In genomic region chr1:46612937-46613660, GRCh38 we compare ENCODE assay signal across 11 cellular contexts. TPM values are rescaled to one million over a fixed set of nuclear protein-coding genes. Genes with fewer than 3 reads are reported as not detected.
DNase-seq lines count a peak whose midpoint lies in the region; FAIRE-seq and TF ChIP-seq lines count a peak whose summit lies in the region.
"Had no signal": no experiment of that assay in that cellular context is flagged by ENCODE, and none has a peak within 500 bp of the region (broad histone marks: within the 10 kb centered on the region; RNA-seq: fewer than 3 reads in every experiment).

No MANE protein-coding gene starts in this region.

- peak overlapping the region; percentile 88 for H4K91ac ChIP-seq in H1 (replicated peaks; ENCODE audit: insufficient read length, low read length)

- H2BK12ac ChIP-seq in H1 (ENCODE audit: low read depth, low read length), result peak overlapping the region; percentile 77; the same call in 1 of the 2 replicates

- no peaks in the 10 kb centered on the region for H3K9me3 ChIP-seq in H1 (ENCODE audit: insufficient read depth in 2 of 2, low read depth in 1 of 2, low read length in 1 of 2)
- no peaks in the 10 kb centered on the region for H3K9me3 ChIP-seq in muscle layer of duodenum (ENCODE audit: control insufficient read depth in 1 of 2, low read length in 2 of 2)
- H3K9me3 ChIP-seq in testis, result no peaks in the 10 kb centered on the region

- H3K4ac ChIP-seq in H1 (replicated peaks; ENCODE audit: insufficient read length, low read depth, low read length), result peak overlapping the region; percentile 63

- peaks cover 7% of the 10 kb centered on the region; the same call in 1 of the 2 replicates for H3K23me2 ChIP-seq in H1 (ENCODE audit: low read depth, low read length)

- no peak overlapping the region for H4K8ac ChIP-seq in H1 (ENCODE audit: extremely low read depth, insufficient read depth, low read length)

- CTCF ChIA-PET in H1 (lab: Charles Lee; ENCODE audit: partially characterized antibody), result interaction anchor here (0.6 to 14.2 kb wide), 9 partner anchors 9 to 171 kb away, joined by 3 to 126 read pairs (median 4); partner anchors contain the start of gene MKNK1

- H2AK5ac ChIP-seq in H1 (ENCODE audit: low read depth, low read length), result peak overlapping the region; percentile 19; the same call in 1 of the 2 replicates

- peak overlapping the region; percentile 90; the same call in 1 of the 2 replicates for H2BK5ac ChIP-seq in H1 (ENCODE audit: low read depth, low read length)

- no peak for FAIRE-seq in H1 (lab: Jason Lieb, UNC)

- peak overlapping the region in 1 of 4 experiments; percentile 41; a peak in 2 of 8 replicates for H3K4me3 ChIP-seq in H1 (ENCODE audit: extremely low read depth in 1 of 4, insufficient read depth in 2 of 4, low read depth in 3 of 4, low read length in 4 of 4)
- H3K4me3 ChIP-seq in muscle layer of duodenum (ENCODE audit: low read depth in 1 of 2, low read length in 2 of 2), result peak overlapping the region; percentile 9 to 81
- H3K4me3 ChIP-seq in testis, result peak overlapping the region; percentile 18 to 20

- H3K4me1 ChIP-seq in H1 (replicated peaks in 1 of 4; ENCODE audit: control insufficient read depth in 3 of 4, insufficient read depth in 4 of 4, low read length in 3 of 4) (peaks cover 11 to 35% (median 24%) of the 10 kb centered on the region in 4 experiments), muscle layer of duodenum (ENCODE audit: control insufficient read depth in 1 of 2, insufficient read depth in 2 of 2, low read length in 2 of 2) (peaks cover 23 to 53% of the 10 kb centered on the region in 2 donors), testis (peaks cover 28% of the 10 kb centered on the region)

- no peak overlapping the region for H3K23ac ChIP-seq in H1 (ENCODE audit: insufficient read length)

- H3K56ac ChIP-seq in H1 (replicated peaks; ENCODE audit: insufficient read length, low read depth, low read length), result peak overlapping the region; percentile 28

- peak overlapping the region; percentile 19 to 44; a peak in 3 of 4 replicates for H3K4me2 ChIP-seq in H1 (ENCODE audit: insufficient read depth in 1 of 2, low read depth in 2 of 2, low read length in 2 of 2)

- intact Hi-C loops in testis (cut with DNase I; ENCODE audit: low total_unique reads), result no loop called here

- H3K18ac ChIP-seq in H1 (ENCODE audit: extremely low read depth, low read length), result peak overlapping the region; percentile 94

- no peaks in the 10 kb centered on the region for H4K20me1 ChIP-seq in H1 (replicated peaks in 1 of 2; ENCODE audit: control insufficient read depth in 1 of 2, insufficient read depth in 2 of 2, low read length in 2 of 2)

- peak overlapping the region in 1 of 4 experiments; percentile 13; a peak in 2 of 7 replicates for H3K9ac ChIP-seq in H1 (replicated peaks in 1 of 4; ENCODE audit: extremely low read depth in 1 of 4, low read depth in 3 of 4, low read length in 3 of 4)

- TF ChIP-seq POLR2A in H1 (IDR thresholded peaks at IDR 0.05; ENCODE audit: control extremely low read depth in 1 of 2, low read depth in 2 of 2, low read length in 2 of 2), result no peak
- no peak for TF ChIP-seq POLR2A in testis (IDR thresholded peaks at IDR 0.05)

- TF ChIP-seq RAD21 in H1 (IDR thresholded peaks at IDR 0.05 in 1 of 2, conservative IDR thresholded peaks at IDR 0.05 in 1 of 2; ENCODE audit: low read depth in 2 of 2, low read length in 2 of 2), result no peak

- H2AFZ ChIP-seq in H1 (ENCODE audit: low read length), result 0 out of 2 replicates have a peak overlapping the region, but pooled peaks have one; percentile 26

- TF ChIP-seq CTCF in H1 (IDR thresholded peaks at IDR 0.05; ENCODE audit: control extremely low read depth in 1 of 3, insufficient read depth in 1 of 3, low read depth in 1 of 3, low read length in 3 of 3) (no peak), testis (IDR thresholded peaks at IDR 0.05) (no peak)

- no peaks in the 10 kb centered on the region for H3K79me2 ChIP-seq in H1 (ENCODE audit: control insufficient read depth in 1 of 2, insufficient read depth in 2 of 2, low read length in 2 of 2)

- H3K79me1 ChIP-seq in H1 (ENCODE audit: low read depth, low read length), result no peaks in the 10 kb centered on the region

- 89% methylated on average over 37 of the region's 38 CpGs; no CpG with 5 or more reads in 1 of the 2 experiments for WGBS in H1 (ENCODE audit: extremely low coverage in 1 of 2, insufficient coverage in 1 of 2, insufficient read length in 1 of 2, insufficient replicate concordance in 2 of 2, low coverage in 1 of 2, low lambda C conversion rate in 2 of 2, missing lambda C conversion rate in 1 of 2), 2 experiments
- WGBS in testis, 2 donors, result 37 to 42% methylated on average over 18 to 20 of the region's 38 CpGs

- peak overlapping the region; percentile 43; the same call in 1 of the 2 replicates for H2BK20ac ChIP-seq in H1 (ENCODE audit: low read length)

- no peak for TF ChIP-seq EP300 in H1 (IDR thresholded peaks at IDR 0.05; ENCODE audit: borderline replicate concordance in 1 of 2, low read depth in 2 of 2, low read length in 2 of 2)

- H2BK120ac ChIP-seq in H1 (replicated peaks; ENCODE audit: low read depth, low read length), result peak overlapping the region; percentile 65

- H3K27ac ChIP-seq in H1 (ENCODE audit: low read depth, low read length) (peak overlapping the region; percentile 59; the same call in 1 of the 2 replicates), muscle layer of duodenum (ENCODE audit: low read length) (no peak overlapping the region), testis (peak overlapping the region; percentile 46 to 71)
- H3K27ac ChIP-seq: 22Rv1, brain microvascular endothelial cell had no signal

- peak overlapping the region; percentile 84; the same call in 1 of the 2 replicates for H2BK15ac ChIP-seq in H1 (ENCODE audit: low read length)

- no peaks in the 10 kb centered on the region; a peak in 1 of 8 replicates for H3K36me3 ChIP-seq in H1 (ENCODE audit: control insufficient read depth in 2 of 4, insufficient read depth in 4 of 4, low read length in 3 of 4)
- H3K36me3 ChIP-seq in muscle layer of duodenum (ENCODE audit: control insufficient read depth in 1 of 2, insufficient read depth in 2 of 2, low read length in 2 of 2), result peaks cover 19 to 25% of the 10 kb centered on the region in 2 donors
- H3K36me3 ChIP-seq in testis (ENCODE audit: low read depth, missing control alignments), result no peaks in the 10 kb centered on the region

- DNase-seq in NCI-H82 (lab: John Stamatoyannopoulos, UW) (peak; percentile 42), NCI-H82 treated with DMSO at 0.1 percent for 48 hours (lab: John Stamatoyannopoulos, UW; ENCODE audit: unreplicated experiment) (no peak), H1 (ENCODE audit: low read depth in 1 of 2, low spot score in 2 of 2) (peak in 1 of 2 experiments; percentile 63), testis (peak; percentile 56), NCI-H2227 (lab: John Stamatoyannopoulos, UW; ENCODE audit: unreplicated experiment) (no peak), NCI-H2081 (lab: John Stamatoyannopoulos, UW) (no peak), DMS 273 (lab: John Stamatoyannopoulos, UW; ENCODE audit: unreplicated experiment) (no peak)

- no peak overlapping the region for H3K14ac ChIP-seq in H1 (ENCODE audit: insufficient read length)

- POLR2A ChIA-PET in H1 (lab: Charles Lee; ENCODE audit: partially characterized antibody), result interaction anchor here (0.5 to 1.9 kb wide), 7 partner anchors 9 to 639 kb away, joined by 3 to 15 read pairs (median 3); partner anchors contain the start of genes ATPAF1 and MKNK1

- H3K27me3 ChIP-seq in H1 (replicated peaks in 1 of 4; ENCODE audit: control insufficient read depth in 3 of 4, extremely low read depth in 1 of 4, insufficient read depth in 3 of 4, low read length in 3 of 4), result peaks cover 0 to 9% (median 8%) of the 10 kb centered on the region in 4 experiments; a peak in 5 of 7 replicates
- H3K27me3 ChIP-seq in muscle layer of duodenum (ENCODE audit: low read depth, low read length), result no peaks in the 10 kb centered on the region
- no peaks in the 10 kb centered on the region for H3K27me3 ChIP-seq in testis
- H3K27me3 ChIP-seq: brain microvascular endothelial cell had no signal

- peak overlapping the region; percentile 65 for H4K5ac ChIP-seq in H1 (ENCODE audit: insufficient read length, low read depth, low read length)

RNA-seq across cellular contexts. Expression of gene MOB3C, which starts 3.5 kb away (rescaled TPM):
- 5.1 and 5.8 TPM in 2 replicates for total RNA-seq in H1 (2021; fragmentation: NEBNext Ultra II Directional; extraction: Animal tissue kit (Norgen Biotek cat#: 25700))
- polyA plus RNA-seq in H1 (2011; rRNA removed) (6.6 and 7.9 TPM in 2 replicates), testis (ENCODE audit: insufficient read depth, low read depth, low replicate concordance) (13.2 TPM)
- polyA plus RNA-seq in H1 (2011; cell fraction: cytosol; rRNA removed), result 4.8 TPM
- 5.9 TPM for polyA plus RNA-seq in H1 (2011; cell fraction: nucleus; rRNA removed)
- polyA plus RNA-seq in H1 (2012, experiment 1 of 2), result 4.7 to 6.3 TPM (median 5.8 TPM) in 4 replicates
- 4.1 TPM for polyA plus RNA-seq in H1 (2012, experiment 2 of 2)
- polyA plus RNA-seq in H1 (2013, experiment 1 of 2), result 2.7 TPM
- 2.8 TPM for polyA plus RNA-seq in H1 (2013, experiment 2 of 2)
- polyA minus RNA-seq in H1 (2011; rRNA and poly(A)+ RNA removed), result 6.1 and 9.2 TPM in 2 replicates
- polyA minus RNA-seq in H1 (2011; cell fraction: cytosol; rRNA and poly(A)+ RNA removed), result 2.9 TPM
- 6.0 TPM for polyA minus RNA-seq in H1 (2011; cell fraction: nucleus; rRNA and poly(A)+ RNA removed)
- total RNA-seq in testis, result 10 to 100 TPM in 1 of 2 donors, 1 to 10 TPM in 1; 8.3 to 16.0 TPM

RNA-seq across cellular contexts. Expression of gene MKNK1, which starts 9.0 kb away (rescaled TPM):
- total RNA-seq in H1 (2021; fragmentation: NEBNext Ultra II Directional; extraction: Animal tissue kit (Norgen Biotek cat#: 25700)), result 21.5 and 23.9 TPM in 2 replicates
- polyA plus RNA-seq in H1 (2011; rRNA removed) (13.9 and 16.3 TPM in 2 replicates), testis (ENCODE audit: insufficient read depth, low read depth, low replicate concordance) (30.7 TPM)
- polyA plus RNA-seq in H1 (2011; cell fraction: cytosol; rRNA removed), result 19.1 TPM
- 30.3 TPM for polyA plus RNA-seq in H1 (2011; cell fraction: nucleus; rRNA removed)
- 17.2 to 24.1 TPM (median 18.9 TPM) in 4 replicates for polyA plus RNA-seq in H1 (2012, experiment 1 of 2)
- polyA plus RNA-seq in H1 (2012, experiment 2 of 2), result 15.5 TPM
- 22.1 TPM for polyA plus RNA-seq in H1 (2013, experiment 1 of 2)
- polyA plus RNA-seq in H1 (2013, experiment 2 of 2), result 21.1 TPM
- 13.5 and 13.6 TPM in 2 replicates for polyA minus RNA-seq in H1 (2011; rRNA and poly(A)+ RNA removed)
- 13.2 TPM for polyA minus RNA-seq in H1 (2011; cell fraction: cytosol; rRNA and poly(A)+ RNA removed)
- 15.8 TPM for polyA minus RNA-seq in H1 (2011; cell fraction: nucleus; rRNA and poly(A)+ RNA removed)
- total RNA-seq in testis, result 10 to 100 TPM; 54.6 to 55.7 TPM

RNA-seq across cellular contexts. Expression of gene ATPAF1, which starts 55.1 kb away (rescaled TPM):
- total RNA-seq in H1 (2021; fragmentation: NEBNext Ultra II Directional; extraction: Animal tissue kit (Norgen Biotek cat#: 25700)), result 44.6 and 46.7 TPM in 2 replicates
- 41.4 and 55.9 TPM in 2 replicates for polyA plus RNA-seq in H1 (2011; rRNA removed)
- 63.8 TPM for polyA plus RNA-seq in H1 (2011; cell fraction: cytosol; rRNA removed)
- 22.2 TPM for polyA plus RNA-seq in H1 (2011; cell fraction: nucleus; rRNA removed)
- 43.2 to 52.2 TPM (median 45.1 TPM) in 4 replicates for polyA plus RNA-seq in H1 (2012, experiment 1 of 2)
- polyA plus RNA-seq in H1 (2012, experiment 2 of 2), result 18.8 TPM
- polyA plus RNA-seq in H1 (2013, experiment 1 of 2), result 29.8 TPM
- polyA plus RNA-seq in H1 (2013, experiment 2 of 2), result 33.2 TPM
- polyA minus RNA-seq in H1 (2011; rRNA and poly(A)+ RNA removed), result 60.5 and 74.1 TPM in 2 replicates
- polyA minus RNA-seq in H1 (2011; cell fraction: cytosol; rRNA and poly(A)+ RNA removed), result 34.8 TPM
- polyA minus RNA-seq in H1 (2011; cell fraction: nucleus; rRNA and poly(A)+ RNA removed), result 41.1 TPM
- 10 to 100 TPM; 76.7 to 98.9 TPM for total RNA-seq in testis
- polyA plus RNA-seq in testis (ENCODE audit: insufficient read depth, low read depth, low replicate concordance), result 85.9 TPM

RNA-seq across cellular contexts. Expression of gene TEX38, which starts 58.6 kb away (rescaled TPM):
- total RNA-seq in H1 (2021; fragmentation: NEBNext Ultra II Directional; extraction: Animal tissue kit (Norgen Biotek cat#: 25700)), result not detected in 2 replicates
- 0.09 and 0.33 TPM in 2 replicates for polyA plus RNA-seq in H1 (2011; rRNA removed)
- not detected for polyA plus RNA-seq in H1 (2011; cell fraction: cytosol; rRNA removed)
- 0.26 TPM for polyA plus RNA-seq in H1 (2011; cell fraction: nucleus; rRNA removed)
- polyA plus RNA-seq in H1 (2012, experiment 1 of 2), result 0.37 TPM in 1 of 4 replicates, not detected in the others
- not detected for polyA plus RNA-seq in H1 (2012, experiment 2 of 2)
- 0.20 TPM for polyA plus RNA-seq in H1 (2013, experiment 1 of 2)
- polyA plus RNA-seq in H1 (2013, experiment 2 of 2), result 0.17 TPM
- 0.76 TPM in 1 of 2 replicates, not detected in the other for polyA minus RNA-seq in H1 (2011; rRNA and poly(A)+ RNA removed)
- not detected for polyA minus RNA-seq in H1 (2011; cell fraction: cytosol; rRNA and poly(A)+ RNA removed)
- polyA minus RNA-seq in H1 (2011; cell fraction: nucleus; rRNA and poly(A)+ RNA removed), result 0.70 TPM
- 100 to 1,000 TPM; 150 to 362 TPM for total RNA-seq in testis
- polyA plus RNA-seq in testis (ENCODE audit: insufficient read depth, low read depth, low replicate concordance), result 432 TPM
- total RNA-seq: OCI-LY7 had no signal

Comparison
In these comparisons a context has a peak if more than half of its experiments do, and no peak if none do; other contexts are left out.
1. DNase-seq: peak in NCI-H82 (single experiment) and testis (single experiment); none in NCI-H82 treated with DMSO at 0.1 percent for 48 hours (single experiment), NCI-H2227 (single experiment), NCI-H2081 (0 of 2) and DMS 273 (single experiment).